1 cellular context compared by ENCODE assay signal in the genomic region with DNA sequence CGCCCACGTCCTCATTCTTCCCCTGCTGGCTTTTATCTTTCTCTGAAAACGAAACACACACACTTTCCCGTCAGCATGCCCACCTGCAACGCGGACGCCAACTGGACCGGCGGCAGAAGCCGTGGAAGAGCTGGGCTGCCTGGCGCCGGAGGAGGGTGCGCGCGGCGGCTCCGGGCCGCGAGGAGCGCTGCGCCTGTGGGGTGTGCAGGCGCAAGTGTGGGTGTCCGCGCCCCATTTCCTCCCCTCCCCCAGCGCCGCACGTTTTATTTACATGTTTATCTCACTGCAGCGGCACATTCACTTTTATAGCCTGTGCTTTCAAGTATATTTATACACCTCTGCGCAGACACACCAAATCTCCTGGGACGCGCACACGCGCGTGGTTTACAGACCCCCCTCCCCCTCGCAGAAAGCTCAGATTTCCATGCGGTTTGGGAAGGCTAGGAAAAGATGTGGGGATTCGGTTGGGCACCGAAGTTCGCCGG.
TF ChIP-seq lines count a peak whose summit lies in the region.

No MANE protein-coding gene starts in this region.

TF ChIP-seq in GM23338, 12 proteins besides CTCF, POLR2A, EP300 and RAD21 (continued from another document):
- TF ChIP-seq, protein P1, sequence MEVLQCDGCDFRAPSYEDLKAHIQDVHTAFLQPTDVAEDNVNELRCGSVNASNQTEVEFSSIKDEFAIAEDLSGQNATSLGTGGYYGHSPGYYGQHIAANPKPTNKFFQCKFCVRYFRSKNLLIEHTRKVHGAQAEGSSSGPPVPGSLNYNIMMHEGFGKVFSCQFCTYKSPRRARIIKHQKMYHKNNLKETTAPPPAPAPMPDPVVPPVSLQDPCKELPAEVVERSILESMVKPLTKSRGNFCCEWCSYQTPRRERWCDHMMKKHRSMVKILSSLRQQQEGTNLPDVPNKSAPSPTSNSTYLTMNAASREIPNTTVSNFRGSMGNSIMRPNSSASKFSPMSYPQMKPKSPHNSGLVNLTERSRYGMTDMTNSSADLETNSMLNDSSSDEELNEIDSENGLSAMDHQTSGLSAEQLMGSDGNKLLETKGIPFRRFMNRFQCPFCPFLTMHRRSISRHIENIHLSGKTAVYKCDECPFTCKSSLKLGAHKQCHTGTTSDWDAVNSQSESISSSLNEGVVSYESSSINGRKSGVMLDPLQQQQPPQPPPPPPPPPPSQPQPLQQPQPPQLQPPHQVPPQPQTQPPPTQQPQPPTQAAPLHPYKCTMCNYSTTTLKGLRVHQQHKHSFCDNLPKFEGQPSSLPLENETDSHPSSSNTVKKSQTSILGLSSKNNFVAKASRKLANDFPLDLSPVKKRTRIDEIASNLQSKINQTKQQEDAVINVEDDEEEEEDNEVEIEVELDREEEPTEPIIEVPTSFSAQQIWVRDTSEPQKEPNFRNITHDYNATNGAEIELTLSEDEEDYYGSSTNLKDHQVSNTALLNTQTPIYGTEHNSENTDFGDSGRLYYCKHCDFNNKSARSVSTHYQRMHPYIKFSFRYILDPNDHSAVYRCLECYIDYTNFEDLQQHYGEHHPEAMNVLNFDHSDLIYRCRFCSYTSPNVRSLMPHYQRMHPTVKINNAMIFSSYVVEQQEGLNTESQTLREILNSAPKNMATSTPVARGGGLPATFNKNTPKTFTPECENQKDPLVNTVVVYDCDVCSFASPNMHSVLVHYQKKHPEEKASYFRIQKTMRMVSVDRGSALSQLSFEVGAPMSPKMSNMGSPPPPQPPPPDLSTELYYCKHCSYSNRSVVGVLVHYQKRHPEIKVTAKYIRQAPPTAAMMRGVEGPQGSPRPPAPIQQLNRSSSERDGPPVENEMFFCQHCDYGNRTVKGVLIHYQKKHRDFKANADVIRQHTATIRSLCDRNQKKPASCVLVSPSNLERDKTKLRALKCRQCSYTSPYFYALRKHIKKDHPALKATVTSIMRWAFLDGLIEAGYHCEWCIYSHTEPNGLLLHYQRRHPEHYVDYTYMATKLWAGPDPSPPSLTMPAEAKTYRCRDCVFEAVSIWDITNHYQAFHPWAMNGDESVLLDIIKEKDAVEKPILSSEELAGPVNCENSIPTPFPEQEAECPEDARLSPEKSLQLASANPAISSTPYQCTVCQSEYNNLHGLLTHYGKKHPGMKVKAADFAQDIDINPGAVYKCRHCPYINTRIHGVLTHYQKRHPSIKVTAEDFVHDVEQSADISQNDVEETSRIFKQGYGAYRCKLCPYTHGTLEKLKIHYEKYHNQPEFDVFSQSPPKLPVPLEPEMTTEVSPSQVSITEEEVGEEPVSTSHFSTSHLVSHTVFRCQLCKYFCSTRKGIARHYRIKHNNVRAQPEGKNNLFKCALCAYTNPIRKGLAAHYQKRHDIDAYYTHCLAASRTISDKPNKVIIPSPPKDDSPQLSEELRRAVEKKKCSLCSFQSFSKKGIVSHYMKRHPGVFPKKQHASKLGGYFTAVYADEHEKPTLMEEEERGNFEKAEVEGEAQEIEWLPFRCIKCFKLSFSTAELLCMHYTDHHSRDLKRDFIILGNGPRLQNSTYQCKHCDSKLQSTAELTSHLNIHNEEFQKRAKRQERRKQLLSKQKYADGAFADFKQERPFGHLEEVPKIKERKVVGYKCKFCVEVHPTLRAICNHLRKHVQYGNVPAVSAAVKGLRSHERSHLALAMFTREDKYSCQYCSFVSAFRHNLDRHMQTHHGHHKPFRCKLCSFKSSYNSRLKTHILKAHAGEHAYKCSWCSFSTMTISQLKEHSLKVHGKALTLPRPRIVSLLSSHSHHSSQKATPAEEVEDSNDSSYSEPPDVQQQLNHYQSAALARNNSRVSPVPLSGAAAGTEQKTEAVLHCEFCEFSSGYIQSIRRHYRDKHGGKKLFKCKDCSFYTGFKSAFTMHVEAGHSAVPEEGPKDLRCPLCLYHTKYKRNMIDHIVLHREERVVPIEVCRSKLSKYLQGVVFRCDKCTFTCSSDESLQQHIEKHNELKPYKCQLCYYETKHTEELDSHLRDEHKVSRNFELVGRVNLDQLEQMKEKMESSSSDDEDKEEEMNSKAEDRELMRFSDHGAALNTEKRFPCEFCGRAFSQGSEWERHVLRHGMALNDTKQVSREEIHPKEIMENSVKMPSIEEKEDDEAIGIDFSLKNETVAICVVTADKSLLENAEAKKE (CRISPR knock-in tag; IDR thresholded peaks at IDR 0.05), result no peak
- TF ChIP-seq CREB1 (CRISPR knock-in tag; IDR thresholded peaks at IDR 0.05; ENCODE audit: low read depth), result no peak
